7 cellular contexts compared by ENCODE assay signal in the genomic region with DNA sequence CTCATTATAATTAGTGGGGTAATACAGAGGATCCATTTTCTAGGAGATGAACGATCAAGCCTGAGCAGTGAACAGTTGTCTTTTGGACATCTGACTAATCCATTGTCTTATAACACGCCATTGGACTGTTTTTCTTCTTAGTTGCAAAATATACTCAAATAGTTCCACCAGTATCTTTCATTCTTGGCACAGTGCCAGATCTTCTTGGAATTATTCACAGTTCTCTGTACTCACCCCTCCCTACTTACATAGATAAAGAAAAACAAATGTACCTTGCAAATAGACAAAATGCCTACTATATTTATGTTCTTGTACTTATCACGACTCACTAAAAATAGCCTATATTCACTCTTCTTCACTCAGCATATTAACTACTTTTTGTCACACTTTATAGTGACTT. TPM values are rescaled to one million over a fixed set of nuclear protein-coding genes. Genes with fewer than 3 reads are reported as not detected.
DNase-seq lines count a peak whose midpoint lies in the region; TF ChIP-seq lines count a peak whose summit lies in the region.
"Had no signal": no experiment of that assay in that cellular context is flagged by ENCODE, and none has a peak within 500 bp of the region (broad histone marks: within the 10 kb centered on the region; RNA-seq: fewer than 3 reads in every experiment).

No MANE protein-coding gene starts in this region.

- no TSS peak for BruUV-seq in PC-9 (replicated peaks; lab: Mats Ljungman, UMichigan)

- no peak overlapping the region for H3K27ac ChIP-seq in DOHH2 (ENCODE audit: low read depth, low read length)
- H3K27ac ChIP-seq in PC-9: peak overlapping the region; percentile 28; the same call in 1 of the 2 replicates

- H2AFZ ChIP-seq in PC-9: no peak overlapping the region; the same call in 1 of the 2 replicates

- H3K36me3 ChIP-seq in DOHH2 (ENCODE audit: control insufficient read depth, low read length) (no peaks in the 10 kb centered on the region), PC-9 (ENCODE audit: low read depth) (no peaks in the 10 kb centered on the region)

- H3K27me3 ChIP-seq in DOHH2 (ENCODE audit: control insufficient read depth, low read length) (no peaks in the 10 kb centered on the region), PC-9 (ENCODE audit: insufficient read depth, low read depth) (no peaks in the 10 kb centered on the region)

- H3K4me2 ChIP-seq in DOHH2 (ENCODE audit: low read length) (peak overlapping the region; percentile 23), PC-9 (peak overlapping the region; percentile 40; the same call in 1 of the 2 replicates)

- H3K9me2 ChIP-seq in DOHH2 (replicated peaks; ENCODE audit: control insufficient read depth, low read length) (no peaks in the 10 kb centered on the region), PC-9 (ENCODE audit: insufficient read depth) (no peaks in the 10 kb centered on the region)

- intact Hi-C loops in PC-9 (cut with micrococcal nuclease; ENCODE audit: unreplicated experiment): no loop called here

- H4K20me1 ChIP-seq in DOHH2 (ENCODE audit: control insufficient read depth, insufficient read depth, low read depth, low read length) (no peaks in the 10 kb centered on the region), PC-9 (ENCODE audit: insufficient read depth) (no peaks in the 10 kb centered on the region)

- POLR2A ChIA-PET in PC-9 (lab: Charles Lee; ENCODE audit: unreplicated experiment) (interaction anchor here (0.7 kb wide), 1 partner anchor 90 kb away, joined by 3 read pairs; no protein-coding TSS in a partner anchor), HEK293T (lab: Yijun Ruan, JAX) (interaction anchor here (1.2 to 1.7 kb wide), 2 partner anchors 12 to 16 kb away, joined by 4 to 5 read pairs; no protein-coding TSS in a partner anchor)

- CTCF ChIA-PET in PC-9 (lab: Charles Lee) (no interaction called here), HEK293T (lab: Yijun Ruan, JAX) (interaction anchor here (1.5 kb wide), 1 partner anchor 60 kb away, joined by 8 read pairs; no protein-coding TSS in a partner anchor)

- no peak for TF ChIP-seq CTCF in DOHH2 (IDR thresholded peaks at IDR 0.05; ENCODE audit: low read depth, low read length, poor library complexity, severe bottlenecking)
- no peak for TF ChIP-seq CTCF in PC-9 (conservative IDR thresholded peaks at IDR 0.05)

- DNase-seq in PC-9 (peak in 1 of 2 experiments; percentile 52), glomerular visceral epithelial cell (ENCODE audit: extremely low spot score) (peak; percentile 40), HEK293T (ENCODE audit: extremely low spot score) (no peak), NCI-H1417 treated with DMSO at 0.1 percent for 48 hours (lab: John Stamatoyannopoulos, UW) (no peak), 8988T (no peak)
- DNase-seq: effector CD8-positive, alpha-beta T cell had no signal

- H3K9me3 ChIP-seq in DOHH2 (ENCODE audit: control insufficient read depth, insufficient read depth, low read length) (no peaks in the 10 kb centered on the region), PC-9 (ENCODE audit: insufficient read depth, low read depth) (no peaks in the 10 kb centered on the region)

- no peak overlapping the region for H3K4me3 ChIP-seq in DOHH2 (ENCODE audit: low read length)
- no peak overlapping the region for H3K4me3 ChIP-seq in PC-9

- H3K79me2 ChIP-seq in DOHH2 (ENCODE audit: control insufficient read depth, low read length) (peaks cover 7% of the 10 kb centered on the region), PC-9 (ENCODE audit: low read depth) (peaks cover 6% of the 10 kb centered on the region)

- H3K4me1 ChIP-seq in DOHH2 (ENCODE audit: control insufficient read depth, low read length) (peaks cover 42% of the 10 kb centered on the region), PC-9 (replicated peaks; ENCODE audit: insufficient read depth) (peaks cover 19% of the 10 kb centered on the region)

- no peaks in the 10 kb centered on the region for H3F3A ChIP-seq in DOHH2 (ENCODE audit: control insufficient read depth, insufficient read depth)
- peaks cover 18% of the 10 kb centered on the region; the same call in 1 of the 2 replicates for H3F3A ChIP-seq in PC-9 (ENCODE audit: insufficient read depth, low read depth)

TF ChIP-seq in HEK293T, 16 proteins besides CTCF, POLR2A, EP300 and RAD21:
- TF ChIP-seq, protein P1, sequence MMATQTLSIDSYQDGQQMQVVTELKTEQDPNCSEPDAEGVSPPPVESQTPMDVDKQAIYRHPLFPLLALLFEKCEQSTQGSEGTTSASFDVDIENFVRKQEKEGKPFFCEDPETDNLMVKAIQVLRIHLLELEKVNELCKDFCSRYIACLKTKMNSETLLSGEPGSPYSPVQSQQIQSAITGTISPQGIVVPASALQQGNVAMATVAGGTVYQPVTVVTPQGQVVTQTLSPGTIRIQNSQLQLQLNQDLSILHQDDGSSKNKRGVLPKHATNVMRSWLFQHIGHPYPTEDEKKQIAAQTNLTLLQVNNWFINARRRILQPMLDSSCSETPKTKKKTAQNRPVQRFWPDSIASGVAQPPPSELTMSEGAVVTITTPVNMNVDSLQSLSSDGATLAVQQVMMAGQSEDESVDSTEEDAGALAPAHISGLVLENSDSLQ (IDR thresholded peaks at IDR 0.05): no peak
- TF ChIP-seq FOXM1 (IDR thresholded peaks at IDR 0.05; ENCODE audit: borderline replicate concordance): no peak
- TF ChIP-seq L3MBTL2 (conservative IDR thresholded peaks at IDR 0.05): no peak
- TF ChIP-seq LEF1 (IDR thresholded peaks at IDR 0.05; ENCODE audit: borderline replicate concordance): no peak
- no peak for TF ChIP-seq SUZ12 (IDR thresholded peaks at IDR 0.05)
- no peak for TF ChIP-seq CTBP1 (IDR thresholded peaks at IDR 0.05; ENCODE audit: borderline replicate concordance)
- no peak for TF ChIP-seq ELF4 (IDR thresholded peaks at IDR 0.05)
- no peak for TF ChIP-seq ZNF384 (IDR thresholded peaks at IDR 0.05)
- no peak for TF ChIP-seq TARDBP (IDR thresholded peaks at IDR 0.05)
- TF ChIP-seq NFRKB (IDR thresholded peaks at IDR 0.05): no peak
- no peak for TF ChIP-seq BHLHE40 (IDR thresholded peaks at IDR 0.05; ENCODE audit: borderline replicate concordance)
- TF ChIP-seq FOXK2 (IDR thresholded peaks at IDR 0.05): no peak
- TF ChIP-seq FOXA1 (IDR thresholded peaks at IDR 0.05): no peak
- no peak for TF ChIP-seq HDGF (IDR thresholded peaks at IDR 0.05; ENCODE audit: borderline replicate concordance)

RNA-seq across cellular contexts. Expression of a gene that starts 3.8 kb away (rescaled TPM):
- total RNA-seq in PC-9 (2021): 7.6 and 8.3 TPM in 2 replicates

RNA-seq across cellular contexts. Expression of a gene that starts 4.0 kb away (rescaled TPM):
- 51.5 and 53.4 TPM in 2 replicates for total RNA-seq in PC-9 (2021)

RNA-seq across cellular contexts. Expression of a gene that starts 16.9 kb away (rescaled TPM):
- 14.8 and 17.2 TPM in 2 replicates for total RNA-seq in PC-9 (2021)

RNA-seq across cellular contexts. Expression of a gene that starts 26.9 kb away (rescaled TPM):
- total RNA-seq in PC-9 (2021): 15.1 and 17.7 TPM in 2 replicates

RNA-seq across cellular contexts. Expression of a gene that starts 57.7 kb away (rescaled TPM):
- 48.3 and 76.3 TPM in 2 replicates for total RNA-seq in PC-9 (2021)
